In genomic region chr16:53346-54236, GRCh38 we compare ENCODE assay signal across 8 cellular contexts. TPM values are rescaled to one million over a fixed set of nuclear protein-coding genes. Genes with fewer than 3 reads are reported as not detected.
DNase-seq lines count a peak whose midpoint lies in the region; ATAC-seq and TF ChIP-seq lines count a peak whose summit lies in the region.

Gene POLR3K (minus strand): TSS chr16:53608. CDS start chr16:53586, 22 bp downstream.
Gene SNRNP25 (plus strand): TSS chr16:53828. CDS start chr16:54017, 189 bp downstream.

- H3K27me3 ChIP-seq in AG04450 (ENCODE audit: control insufficient read depth, insufficient read depth, low read length) (no peaks in the 10 kb centered on the region), WERI-Rb-1 (ENCODE audit: insufficient read depth, low read depth, severe bottlenecking) (no peaks in the 10 kb centered on the region), mammary epithelial cell (ENCODE audit: insufficient read depth, low read length) (no peaks in the 10 kb centered on the region)

- H3K4me1 Mint-ChIP-seq in immature natural killer cell: peaks cover 28 to 45% of the 10 kb centered on the region in 2 donors

- peak within 1 kb of the TSS; percentile 86 for H3K4me3 ChIP-seq in AG04450 (ENCODE audit: low read depth, low read length)
- H3K4me3 ChIP-seq in WERI-Rb-1 (ENCODE audit: low read depth, low read length): peak within 1 kb of the TSS; percentile 95
- H3K4me3 ChIP-seq in mammary epithelial cell (replicated peaks in 1 of 3; ENCODE audit: insufficient read depth in 1 of 3, low read depth in 2 of 3, low read length in 3 of 3): peak within 1 kb of the TSS; percentile 88 to 97 (median 92)

- H3K79me2 ChIP-seq in mammary epithelial cell (ENCODE audit: insufficient read depth, low read length): peaks cover 34% of the 10 kb centered on the region

- BruUV-seq in mammary epithelial cell (replicated peaks; lab: Mats Ljungman, UMichigan): no TSS peak

- POLR2A ChIA-PET in AG04450 (lab: Yijun Ruan, JAX): interaction anchor here (0.7 to 1.2 kb wide), 3 partner anchors 12 to 19 kb away, joined by 4 to 8 read pairs (median 6); partner anchors contain the start of gene RHBDF1

- H3K27ac ChIP-seq in AG04450 (ENCODE audit: low read depth, low read length): peak within 1 kb of the TSS; percentile 68
- peak within 1 kb of the TSS; percentile 87 for H3K27ac ChIP-seq in WERI-Rb-1
- peak within 1 kb of the TSS; percentile 42 for H3K27ac ChIP-seq in mammary epithelial cell (ENCODE audit: insufficient read depth, low read depth, low read length)

- H3K4me3 Mint-ChIP-seq in immature natural killer cell: peak within 1 kb of the TSS; percentile 91 to 96 (median 94)

- H3K36me3 Mint-ChIP-seq in immature natural killer cell: peaks cover 0 to 7% (median 0%) of the 10 kb centered on the region in 3 donors

- H3K9me3 ChIP-seq in AG04450 (ENCODE audit: control insufficient read depth, insufficient read depth, low read length) (no peaks in the 10 kb centered on the region; the same call in 1 of the 2 replicates), WERI-Rb-1 (ENCODE audit: severe bottlenecking) (no peaks in the 10 kb centered on the region), mammary epithelial cell (replicated peaks; ENCODE audit: insufficient read depth, low read length) (no peaks in the 10 kb centered on the region)

- peak within 1 kb of the TSS; percentile 98 for H2AFZ ChIP-seq in mammary epithelial cell (ENCODE audit: low read depth, low read length)

- peak within 1 kb of the TSS; percentile 63 for H3K9ac ChIP-seq in mammary epithelial cell (ENCODE audit: insufficient read depth, low read length)

- WGBS in mammary epithelial cell (ENCODE audit: low coverage, missing lambda C conversion rate): 2% methylated on average over 9 of the region's 91 CpGs

- dilution Hi-C loops in mammary epithelial cell (cut with HindIII; ENCODE audit: low sequenced_read_pairs): no loop called here

- in situ Hi-C loops in mammary epithelial cell (cut with MboI; ENCODE audit: low sequenced_read_pairs in 2 of 2): no loop called here

- peaks cover 5% of the 10 kb centered on the region for H3K4me1 ChIP-seq in mammary epithelial cell (ENCODE audit: insufficient read depth, low read length)

- intact Hi-C loops in mammary epithelial cell (cut with micrococcal nuclease): no loop called here

- H3K9me3 Mint-ChIP-seq in immature natural killer cell: no peaks in the 10 kb centered on the region

- no peak for TF ChIP-seq CTCF in AG04450 (IDR thresholded peaks at IDR 0.05; ENCODE audit: low read depth, low read length)
- TF ChIP-seq CTCF in WERI-Rb-1 (IDR thresholded peaks at IDR 0.05; ENCODE audit: low read depth, low read length): no peak
- no peak for TF ChIP-seq CTCF in mammary epithelial cell (conservative IDR thresholded peaks at IDR 0.05 in 1 of 2, IDR thresholded peaks at IDR 0.05 in 1 of 2; ENCODE audit: extremely low read depth in 1 of 2, insufficient read depth in 1 of 2, low read depth in 1 of 2, low read length in 2 of 2)

- peak; percentile 96 for DNase-seq in AG04450 (ENCODE audit: low read depth, low spot score)
- peak; percentile 95 for DNase-seq in NCI-H2227 (lab: John Stamatoyannopoulos, UW; ENCODE audit: unreplicated experiment)
- DNase-seq in WERI-Rb-1: peak; percentile 99
- DNase-seq in mammary epithelial cell: peak; percentile 97
- peak; percentile 94 to 96 (median 95) for DNase-seq in immature natural killer cell
- DNase-seq in smooth muscle cell of the brain vasculature (ENCODE audit: low read depth, low spot score): peak; percentile 93

- peak within 1 kb of the TSS; percentile 82 to 97 (median 90) for H3K27ac Mint-ChIP-seq in immature natural killer cell

- ATAC-seq in GM18907 (IDR thresholded peaks at IDR 0.05; ENCODE audit: unreplicated experiment) (peak; percentile 90), HG03139 (IDR thresholded peaks at IDR 0.05; ENCODE audit: unreplicated experiment) (peak; percentile 90)

- H3K36me3 ChIP-seq in WERI-Rb-1 (peaks cover 56% of the 10 kb centered on the region), mammary epithelial cell (ENCODE audit: insufficient read depth, low read length) (peaks cover 3% of the 10 kb centered on the region)

- peak within 1 kb of the TSS; percentile 94 for H3K4me2 ChIP-seq in mammary epithelial cell (ENCODE audit: insufficient read depth, low read depth, low read length)

- H4K20me1 ChIP-seq in mammary epithelial cell (ENCODE audit: insufficient read depth, low read length): no peaks in the 10 kb centered on the region

- CTCF ChIA-PET in AG04450 (lab: Charles Lee) (interaction anchor here (0.5 to 1.1 kb wide), 3 partner anchors 9 to 127 kb away, joined by 4 to 11 read pairs (median 7); no protein-coding TSS in a partner anchor), mammary epithelial cell (lab: Charles Lee; ENCODE audit: low non-redundant PET) (interaction anchor here (0.5 kb wide), 1 partner anchor 12 kb away, joined by 4 read pairs; no protein-coding TSS in a partner anchor)

- H3K27me3 Mint-ChIP-seq in immature natural killer cell (ENCODE audit: low read depth in 3 of 3): peaks cover 8 to 13% (median 11%) of the 10 kb centered on the region in 3 donors

RNA-seq across cellular contexts. Expression of gene POLR3K, which starts in this region (rescaled TPM):
- polyA plus RNA-seq in AG04450 (2011; rRNA removed): 13.7 and 14.4 TPM in 2 replicates
- 9.6 and 12.3 TPM in 2 replicates for polyA minus RNA-seq in AG04450 (2011; rRNA and poly(A)+ RNA removed)
- 10 to 100 TPM in 1 of 2 donors, 1 to 10 TPM in 1; 2.5 to 16.0 TPM for total RNA-seq in mammary epithelial cell
- polyA plus RNA-seq in mammary epithelial cell: 37.7 TPM
- 9.3 TPM for polyA minus RNA-seq in mammary epithelial cell
- polyA plus RNA-seq in immature natural killer cell: 10 to 100 TPM; 26.9 to 40.7 (median 34.6) TPM

RNA-seq across cellular contexts. Expression of gene SNRNP25, which starts in this region (rescaled TPM):
- 38.8 and 42.3 TPM in 2 replicates for polyA plus RNA-seq in AG04450 (2011; rRNA removed)
- 13.1 and 13.4 TPM in 2 replicates for polyA minus RNA-seq in AG04450 (2011; rRNA and poly(A)+ RNA removed)
- total RNA-seq in mammary epithelial cell: 10 to 100 TPM in 1 of 2 donors, 1 to 10 TPM in 1; 7.3 to 27.0 TPM
- polyA plus RNA-seq in mammary epithelial cell: 54.3 TPM
- polyA minus RNA-seq in mammary epithelial cell: 46.0 TPM
- polyA plus RNA-seq in immature natural killer cell: 10 to 100 TPM; 22.0 to 51.1 (median 30.7) TPM

Comparison
In these comparisons a context has a peak if more than half of its experiments do, and no peak if none do; other contexts are left out.
1. Peak in every context shown above with its lines: DNase-seq, ATAC-seq, H3K4me3 ChIP-seq and H3K27ac ChIP-seq.